Comparison of ENCODE assay signal across 14 cellular contexts in the genomic region with DNA sequence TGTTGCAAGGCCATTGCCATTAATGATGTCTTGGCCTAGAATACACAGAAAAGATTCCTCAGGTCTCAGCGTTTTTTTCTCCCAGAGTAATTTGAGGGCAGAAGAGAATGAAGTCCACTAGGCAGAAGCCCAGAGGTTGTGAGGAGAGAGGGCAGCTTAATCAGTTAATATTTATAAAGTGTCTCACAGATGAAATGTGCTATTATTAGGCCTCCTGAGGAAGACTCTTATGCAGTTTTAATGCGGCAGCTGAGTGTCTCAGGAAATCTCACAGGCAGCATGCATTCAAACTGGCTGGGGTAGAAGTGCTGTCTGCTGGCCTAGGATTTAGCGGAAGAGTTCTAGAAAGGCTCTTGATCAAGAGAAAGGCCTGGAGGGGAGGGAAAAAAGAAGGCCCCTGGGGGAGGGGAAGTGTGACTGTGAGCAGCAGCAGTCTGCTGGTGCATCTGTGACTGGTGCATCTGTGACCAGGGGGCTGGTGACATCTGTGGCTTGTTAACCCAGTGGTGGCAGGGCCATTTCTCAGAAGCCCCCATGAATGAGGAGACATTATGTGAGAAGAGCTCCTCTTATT.
"Had no signal": no experiment of that assay in that cellular context is flagged by ENCODE, and none has a peak within 500 bp of the region (broad histone marks: within the 10 kb centered on the region; RNA-seq: fewer than 3 reads in every experiment).

No MANE protein-coding gene starts in this region.

- H3K9me3 ChIP-seq: neutrophil, sigmoid colon had no signal

- H3K27ac Mint-ChIP-seq: activated B cell treated with CpG ODN at 0.5 μM for 24 hours; activated CD4-positive, alpha-beta T cell treated with anti-CD3 and anti-CD28 coated beads, Interleukin-2, amount 10 ng/mL, durations not matched to agents 24 days and 14 days; dendritic cell treated with granulocyte-macrophage colony-stimulating factor and Interleukin-4, amounts not matched to agents 40 ng/mL and 50 ng/mL, for 4 days; effector memory CD8-positive, alpha-beta T cell; naive B cell; progenitor cell of endocrine pancreas had no signal

- H3K4me3 ChIP-seq: lung, sigmoid colon had no signal

- DNase-seq: activated B cell treated with CpG ODN at 0.5 μM for 24 hours; activated CD4-positive, alpha-beta T cell treated with anti-CD3 and anti-CD28 coated beads, Interleukin-2, amount 10 ng/mL, durations not matched to agents 24 days and 14 days; activated naive CD4-positive, alpha-beta T cell treated with anti-CD3 and anti-CD28 coated beads, Interleukin-2, amount 50 U/mL, for 16 hours; activated T-cell treated with anti-CD3 and anti-CD28 coated beads, Interleukin-2, amount 50 U/mL, for 1 hour; effector memory CD8-positive, alpha-beta T cell; naive B cell; sigmoid colon; stimulated activated CD4-positive, alpha-beta T cell treated with anti-CD3 and anti-CD28 coated beads, Interleukin-2, amount 100 ng/mL, for 48 hours; stimulated activated naive CD4-positive, alpha-beta T cell treated with Interleukin-2 at 50 U/mL for 16 hours; trophoblast cell had no signal

- H3K4me1 Mint-ChIP-seq: activated B cell treated with CpG ODN at 0.5 μM for 24 hours; activated CD4-positive, alpha-beta T cell treated with anti-CD3 and anti-CD28 coated beads, Interleukin-2, amount 10 ng/mL, durations not matched to agents 24 days and 14 days had no signal

- ATAC-seq: effector memory CD8-positive, alpha-beta T cell had no signal

- H3K4me3 Mint-ChIP-seq: activated B cell treated with CpG ODN at 0.5 μM for 24 hours; activated CD4-positive, alpha-beta T cell treated with anti-CD3 and anti-CD28 coated beads, Interleukin-2, amount 10 ng/mL, durations not matched to agents 24 days and 14 days; dendritic cell treated with granulocyte-macrophage colony-stimulating factor and Interleukin-4, amounts not matched to agents 40 ng/mL and 50 ng/mL, for 4 days; effector memory CD8-positive, alpha-beta T cell had no signal

- H3K27ac ChIP-seq: neutrophil, sigmoid colon had no signal

- H3K36me3 ChIP-seq: neutrophil, sigmoid colon had no signal

- H3K4me1 ChIP-seq: sigmoid colon had no signal

- H3K27me3 Mint-ChIP-seq: activated B cell treated with CpG ODN at 0.5 μM for 24 hours; activated CD4-positive, alpha-beta T cell treated with anti-CD3 and anti-CD28 coated beads, Interleukin-2, amount 10 ng/mL, durations not matched to agents 24 days and 14 days; dendritic cell treated with granulocyte-macrophage colony-stimulating factor and Interleukin-4, amounts not matched to agents 40 ng/mL and 50 ng/mL, for 4 days; effector memory CD8-positive, alpha-beta T cell; naive B cell; progenitor cell of endocrine pancreas had no signal

- H3K36me3 Mint-ChIP-seq: naive B cell had no signal

- H3K27me3 ChIP-seq: neutrophil, sigmoid colon had no signal

- H3K9me3 Mint-ChIP-seq: activated B cell treated with CpG ODN at 0.5 μM for 24 hours; activated CD4-positive, alpha-beta T cell treated with anti-CD3 and anti-CD28 coated beads, Interleukin-2, amount 10 ng/mL, durations not matched to agents 24 days and 14 days; dendritic cell treated with granulocyte-macrophage colony-stimulating factor and Interleukin-4, amounts not matched to agents 40 ng/mL and 50 ng/mL, for 4 days had no signal
